ENCODE assay signal across 21 cellular contexts in genomic region chr4:65021737-65022136, GRCh38.
"Had no signal": no experiment of that assay in that cellular context is flagged by ENCODE, and none has a peak within 500 bp of the region (broad histone marks: within the 10 kb centered on the region; RNA-seq: fewer than 3 reads in every experiment).

No MANE protein-coding gene starts in this region.

- H3K27ac ChIP-seq: coronary artery, left ventricle myocardium inferior, testis, vagina had no signal

- H3K36me3 Mint-ChIP-seq: activated naive CD8-positive, alpha-beta T cell treated with anti-CD3 and anti-CD28 coated beads, Interleukin-2, amount 10 ng/mL, durations not matched to agents 7 days and 5 days; natural killer cell; stimulated activated naive B cell treated with anti-CD40 and anti-IgM and Interleukin-4, amounts not matched to agents 10 μg/mL and 1 μg/mL and 100 μg/mL, for 72 hours; type B pancreatic cell had no signal

- H3K27me3 ChIP-seq: testis, vagina had no signal

- H3K4me3 Mint-ChIP-seq: activated B cell treated with CpG ODN at 0.5 μM for 24 hours; activated CD4-positive, alpha-beta T cell treated with anti-CD3 and anti-CD28 coated beads for 36 hours; activated naive CD8-positive, alpha-beta T cell treated with anti-CD3 and anti-CD28 coated beads, Interleukin-2, amount 10 ng/mL, durations not matched to agents 7 days and 5 days; activated T-cell treated with anti-CD3 and anti-CD28 coated beads, Interleukin-2, amount 50 U/mL, for 4 hours; immature natural killer cell; natural killer cell; stimulated activated naive B cell treated with anti-CD40 and anti-IgM and Interleukin-4, amounts not matched to agents 10 μg/mL and 1 μg/mL and 100 μg/mL, for 72 hours; type B pancreatic cell had no signal

- H3K27ac Mint-ChIP-seq: activated B cell treated with CpG ODN at 0.5 μM for 24 hours; activated CD4-positive, alpha-beta T cell treated with anti-CD3 and anti-CD28 coated beads for 36 hours; activated naive CD8-positive, alpha-beta T cell treated with anti-CD3 and anti-CD28 coated beads, Interleukin-2, amount 10 ng/mL, durations not matched to agents 7 days and 5 days; activated T-helper 2 cell treated with anti-CD3 and anti-CD28 coated beads, Interferon-gamma antibody, Interleukin-2, Interleukin-4, amounts not matched to agents 10 μg/mL and 5 μg/mL and 100 μg/mL, durations not matched to agents 14 hours and 24 hours and 36 hours; immature natural killer cell; natural killer cell; stimulated activated naive B cell treated with anti-CD40 and anti-IgM and Interleukin-4, amounts not matched to agents 10 μg/mL and 1 μg/mL and 100 μg/mL, for 72 hours; type B pancreatic cell had no signal

- H3K4me1 ChIP-seq: left ventricle myocardium inferior, testis had no signal

- H3K36me3 ChIP-seq: left ventricle myocardium inferior, vagina had no signal

- ATAC-seq: activated CD4-positive, alpha-beta T cell treated with anti-CD3 and anti-CD28 coated beads for 36 hours; activated T-cell treated with anti-CD3 and anti-CD28 coated beads, Interleukin-2, amount 50 U/mL, for 4 hours; natural killer cell had no signal

- H3K27me3 Mint-ChIP-seq: activated B cell treated with CpG ODN at 0.5 μM for 24 hours; activated CD4-positive, alpha-beta T cell treated with anti-CD3 and anti-CD28 coated beads for 36 hours; activated naive CD8-positive, alpha-beta T cell treated with anti-CD3 and anti-CD28 coated beads, Interleukin-2, amount 10 ng/mL, durations not matched to agents 7 days and 5 days; stimulated activated naive B cell treated with anti-CD40 and anti-IgM and Interleukin-4, amounts not matched to agents 10 μg/mL and 1 μg/mL and 100 μg/mL, for 72 hours; type B pancreatic cell had no signal

- H3K9me3 Mint-ChIP-seq: activated B cell treated with CpG ODN at 0.5 μM for 24 hours; activated naive CD8-positive, alpha-beta T cell treated with anti-CD3 and anti-CD28 coated beads, Interleukin-2, amount 10 ng/mL, durations not matched to agents 7 days and 5 days; type B pancreatic cell had no signal

- H3K4me3 ChIP-seq: coronary artery, left ventricle myocardium inferior, testis, vagina had no signal

- DNase-seq: activated B cell treated with CpG ODN at 0.5 μM for 24 hours; activated CD4-positive, alpha-beta T cell treated with anti-CD3 and anti-CD28 coated beads for 36 hours; activated CD4-positive, alpha-beta T cell treated with anti-CD3 and anti-CD28 coated beads, Interleukin-2, amount 50 U/mL, for 48 hours; activated CD8-positive, alpha-beta memory T cell treated with anti-CD3 and anti-CD28 coated beads, Interleukin-2, amount 50 U/mL, for 48 hours; activated naive CD4-positive, alpha-beta T cell treated with Interleukin-2 at 50 U/mL for 16 hours; activated naive CD8-positive, alpha-beta T cell treated with anti-CD3 and anti-CD28 coated beads, Interleukin-2, amount 10 ng/mL, durations not matched to agents 7 days and 5 days; activated T-cell treated with anti-CD3 and anti-CD28 coated beads, Interleukin-2, amount 50 U/mL, for 4 hours; amygdala; cerebellar nuclear complex; foreskin fibroblast; immature natural killer cell; left ventricle myocardium inferior; natural killer cell; stimulated activated CD4-positive, alpha-beta T cell treated with anti-CD3 and anti-CD28 coated beads, Interleukin-2, amount 100 ng/mL, for 48 hours; stimulated activated CD8-positive, alpha-beta memory T cell treated with anti-CD3 and anti-CD28 coated beads, Interleukin-4, amount 100 ng/mL, for 48 hours; stimulated activated naive B cell treated with anti-CD40 and anti-IgM and Interleukin-4, amounts not matched to agents 10 μg/mL and 1 μg/mL and 100 μg/mL, for 72 hours; testis had no signal

- H3K4me1 Mint-ChIP-seq: activated B cell treated with CpG ODN at 0.5 μM for 24 hours; activated CD4-positive, alpha-beta T cell treated with anti-CD3 and anti-CD28 coated beads for 36 hours; immature natural killer cell; natural killer cell; stimulated activated naive B cell treated with anti-CD40 and anti-IgM and Interleukin-4, amounts not matched to agents 10 μg/mL and 1 μg/mL and 100 μg/mL, for 72 hours had no signal

- H3K9me3 ChIP-seq: left ventricle myocardium inferior, testis, vagina had no signal
